Comparison of ENCODE assay signal across 2 cellular contexts in the genomic region with DNA sequence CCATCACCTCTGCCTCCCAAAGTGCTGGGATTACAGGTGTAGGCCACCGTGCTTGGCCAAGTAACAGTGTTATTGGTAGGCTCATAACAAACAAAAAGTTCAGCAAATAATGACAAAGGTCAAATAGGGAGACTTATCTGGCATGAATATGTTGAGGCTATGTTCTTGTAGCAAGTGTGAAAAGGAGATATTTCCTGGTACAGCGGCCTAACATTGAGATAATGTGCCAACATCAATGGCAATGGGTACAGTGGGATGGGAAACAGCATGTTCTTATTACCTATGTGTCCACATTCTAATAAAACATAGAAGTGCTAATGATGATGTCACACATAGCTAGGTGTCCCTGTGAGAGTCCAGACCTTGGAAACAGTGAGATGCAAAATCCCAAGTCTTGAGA.
TF ChIP-seq lines count a peak whose summit lies in the region.

No MANE protein-coding gene starts in this region.

TF ChIP-seq in GM23338, 12 proteins besides CTCF, POLR2A, EP300 and RAD21 (continues in another document):
- TF ChIP-seq ZNF331 (CRISPR knock-in tag; IDR thresholded peaks at IDR 0.05; ENCODE audit: low read depth) (no peak), CREB1 (CRISPR knock-in tag; IDR thresholded peaks at IDR 0.05; ENCODE audit: low read depth) (no peak), ZNF114 (CRISPR knock-in tag; IDR thresholded peaks at IDR 0.05) (no peak), NANOG (IDR thresholded peaks at IDR 0.05; ENCODE audit: borderline replicate concordance) (no peak), JUNB (IDR thresholded peaks at IDR 0.05; ENCODE audit: unreplicated experiment) (no peak), EZH2phosphoT487 (IDR thresholded peaks at IDR 0.05; ENCODE audit: unreplicated experiment) (no peak), POLR2AphosphoS5 (IDR thresholded peaks at IDR 0.05; ENCODE audit: low read depth) (no peak), STAT1 (IDR thresholded peaks at IDR 0.05; ENCODE audit: unreplicated experiment) (no peak)
- TF ChIP-seq, protein P1, sequence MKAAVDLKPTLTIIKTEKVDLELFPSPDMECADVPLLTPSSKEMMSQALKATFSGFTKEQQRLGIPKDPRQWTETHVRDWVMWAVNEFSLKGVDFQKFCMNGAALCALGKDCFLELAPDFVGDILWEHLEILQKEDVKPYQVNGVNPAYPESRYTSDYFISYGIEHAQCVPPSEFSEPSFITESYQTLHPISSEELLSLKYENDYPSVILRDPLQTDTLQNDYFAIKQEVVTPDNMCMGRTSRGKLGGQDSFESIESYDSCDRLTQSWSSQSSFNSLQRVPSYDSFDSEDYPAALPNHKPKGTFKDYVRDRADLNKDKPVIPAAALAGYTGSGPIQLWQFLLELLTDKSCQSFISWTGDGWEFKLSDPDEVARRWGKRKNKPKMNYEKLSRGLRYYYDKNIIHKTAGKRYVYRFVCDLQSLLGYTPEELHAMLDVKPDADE (IDR thresholded peaks at IDR 0.05): no peak
- TF ChIP-seq, protein P2, sequence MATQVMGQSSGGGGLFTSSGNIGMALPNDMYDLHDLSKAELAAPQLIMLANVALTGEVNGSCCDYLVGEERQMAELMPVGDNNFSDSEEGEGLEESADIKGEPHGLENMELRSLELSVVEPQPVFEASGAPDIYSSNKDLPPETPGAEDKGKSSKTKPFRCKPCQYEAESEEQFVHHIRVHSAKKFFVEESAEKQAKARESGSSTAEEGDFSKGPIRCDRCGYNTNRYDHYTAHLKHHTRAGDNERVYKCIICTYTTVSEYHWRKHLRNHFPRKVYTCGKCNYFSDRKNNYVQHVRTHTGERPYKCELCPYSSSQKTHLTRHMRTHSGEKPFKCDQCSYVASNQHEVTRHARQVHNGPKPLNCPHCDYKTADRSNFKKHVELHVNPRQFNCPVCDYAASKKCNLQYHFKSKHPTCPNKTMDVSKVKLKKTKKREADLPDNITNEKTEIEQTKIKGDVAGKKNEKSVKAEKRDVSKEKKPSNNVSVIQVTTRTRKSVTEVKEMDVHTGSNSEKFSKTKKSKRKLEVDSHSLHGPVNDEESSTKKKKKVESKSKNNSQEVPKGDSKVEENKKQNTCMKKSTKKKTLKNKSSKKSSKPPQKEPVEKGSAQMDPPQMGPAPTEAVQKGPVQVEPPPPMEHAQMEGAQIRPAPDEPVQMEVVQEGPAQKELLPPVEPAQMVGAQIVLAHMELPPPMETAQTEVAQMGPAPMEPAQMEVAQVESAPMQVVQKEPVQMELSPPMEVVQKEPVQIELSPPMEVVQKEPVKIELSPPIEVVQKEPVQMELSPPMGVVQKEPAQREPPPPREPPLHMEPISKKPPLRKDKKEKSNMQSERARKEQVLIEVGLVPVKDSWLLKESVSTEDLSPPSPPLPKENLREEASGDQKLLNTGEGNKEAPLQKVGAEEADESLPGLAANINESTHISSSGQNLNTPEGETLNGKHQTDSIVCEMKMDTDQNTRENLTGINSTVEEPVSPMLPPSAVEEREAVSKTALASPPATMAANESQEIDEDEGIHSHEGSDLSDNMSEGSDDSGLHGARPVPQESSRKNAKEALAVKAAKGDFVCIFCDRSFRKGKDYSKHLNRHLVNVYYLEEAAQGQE (IDR thresholded peaks at IDR 0.05; ENCODE audit: unreplicated experiment): no peak

TF ChIP-seq in H1, 55 proteins besides CTCF, POLR2A, EP300 and RAD21:
- TF ChIP-seq CTBP2 (IDR thresholded peaks at IDR 0.05; ENCODE audit: borderline replicate concordance, insufficient read depth, insufficient read length, low read length) (no peak), KDM5A (IDR thresholded peaks at IDR 0.05; ENCODE audit: low read length) (no peak), JUND (IDR thresholded peaks at IDR 0.05; ENCODE audit: low read length) (no peak), RXRA (IDR thresholded peaks at IDR 0.05; ENCODE audit: insufficient read depth, low read depth, low read length) (no peak), GTF2F1 (IDR thresholded peaks at IDR 0.05; ENCODE audit: borderline replicate concordance, low read depth, low read length) (no peak), CBX5 (IDR thresholded peaks at IDR 0.05; ENCODE audit: low read depth, low read length) (no peak), CBX8 (IDR thresholded peaks at IDR 0.05; ENCODE audit: borderline replicate concordance, low read depth, low read length) (no peak), ASH2L (IDR thresholded peaks at IDR 0.05; ENCODE audit: low read length) (no peak), RBBP5 (IDR thresholded peaks at IDR 0.05; ENCODE audit: borderline replicate concordance, low read depth, low read length) (no peak), JUN (IDR thresholded peaks at IDR 0.05; ENCODE audit: low read depth, low read length) (no peak), HDAC2 (IDR thresholded peaks at IDR 0.05; ENCODE audit: borderline replicate concordance in 1 of 2, low read depth in 2 of 2, low read length in 2 of 2) (no peak), RFX5 (IDR thresholded peaks at IDR 0.05; ENCODE audit: borderline replicate concordance, low read depth, low read length) (no peak), SIN3A (conservative IDR thresholded peaks at IDR 0.05 in 1 of 2, IDR thresholded peaks at IDR 0.05 in 1 of 2; ENCODE audit: low read depth in 1 of 2, low read length in 2 of 2) (no peak), TCF12 (IDR thresholded peaks at IDR 0.05; ENCODE audit: low read depth, low read length) (no peak)
- TF ChIP-seq, protein P3, sequence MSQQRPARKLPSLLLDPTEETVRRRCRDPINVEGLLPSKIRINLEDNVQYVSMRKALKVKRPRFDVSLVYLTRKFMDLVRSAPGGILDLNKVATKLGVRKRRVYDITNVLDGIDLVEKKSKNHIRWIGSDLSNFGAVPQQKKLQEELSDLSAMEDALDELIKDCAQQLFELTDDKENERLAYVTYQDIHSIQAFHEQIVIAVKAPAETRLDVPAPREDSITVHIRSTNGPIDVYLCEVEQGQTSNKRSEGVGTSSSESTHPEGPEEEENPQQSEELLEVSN (IDR thresholded peaks at IDR 0.05): no peak
- TF ChIP-seq, protein P4, sequence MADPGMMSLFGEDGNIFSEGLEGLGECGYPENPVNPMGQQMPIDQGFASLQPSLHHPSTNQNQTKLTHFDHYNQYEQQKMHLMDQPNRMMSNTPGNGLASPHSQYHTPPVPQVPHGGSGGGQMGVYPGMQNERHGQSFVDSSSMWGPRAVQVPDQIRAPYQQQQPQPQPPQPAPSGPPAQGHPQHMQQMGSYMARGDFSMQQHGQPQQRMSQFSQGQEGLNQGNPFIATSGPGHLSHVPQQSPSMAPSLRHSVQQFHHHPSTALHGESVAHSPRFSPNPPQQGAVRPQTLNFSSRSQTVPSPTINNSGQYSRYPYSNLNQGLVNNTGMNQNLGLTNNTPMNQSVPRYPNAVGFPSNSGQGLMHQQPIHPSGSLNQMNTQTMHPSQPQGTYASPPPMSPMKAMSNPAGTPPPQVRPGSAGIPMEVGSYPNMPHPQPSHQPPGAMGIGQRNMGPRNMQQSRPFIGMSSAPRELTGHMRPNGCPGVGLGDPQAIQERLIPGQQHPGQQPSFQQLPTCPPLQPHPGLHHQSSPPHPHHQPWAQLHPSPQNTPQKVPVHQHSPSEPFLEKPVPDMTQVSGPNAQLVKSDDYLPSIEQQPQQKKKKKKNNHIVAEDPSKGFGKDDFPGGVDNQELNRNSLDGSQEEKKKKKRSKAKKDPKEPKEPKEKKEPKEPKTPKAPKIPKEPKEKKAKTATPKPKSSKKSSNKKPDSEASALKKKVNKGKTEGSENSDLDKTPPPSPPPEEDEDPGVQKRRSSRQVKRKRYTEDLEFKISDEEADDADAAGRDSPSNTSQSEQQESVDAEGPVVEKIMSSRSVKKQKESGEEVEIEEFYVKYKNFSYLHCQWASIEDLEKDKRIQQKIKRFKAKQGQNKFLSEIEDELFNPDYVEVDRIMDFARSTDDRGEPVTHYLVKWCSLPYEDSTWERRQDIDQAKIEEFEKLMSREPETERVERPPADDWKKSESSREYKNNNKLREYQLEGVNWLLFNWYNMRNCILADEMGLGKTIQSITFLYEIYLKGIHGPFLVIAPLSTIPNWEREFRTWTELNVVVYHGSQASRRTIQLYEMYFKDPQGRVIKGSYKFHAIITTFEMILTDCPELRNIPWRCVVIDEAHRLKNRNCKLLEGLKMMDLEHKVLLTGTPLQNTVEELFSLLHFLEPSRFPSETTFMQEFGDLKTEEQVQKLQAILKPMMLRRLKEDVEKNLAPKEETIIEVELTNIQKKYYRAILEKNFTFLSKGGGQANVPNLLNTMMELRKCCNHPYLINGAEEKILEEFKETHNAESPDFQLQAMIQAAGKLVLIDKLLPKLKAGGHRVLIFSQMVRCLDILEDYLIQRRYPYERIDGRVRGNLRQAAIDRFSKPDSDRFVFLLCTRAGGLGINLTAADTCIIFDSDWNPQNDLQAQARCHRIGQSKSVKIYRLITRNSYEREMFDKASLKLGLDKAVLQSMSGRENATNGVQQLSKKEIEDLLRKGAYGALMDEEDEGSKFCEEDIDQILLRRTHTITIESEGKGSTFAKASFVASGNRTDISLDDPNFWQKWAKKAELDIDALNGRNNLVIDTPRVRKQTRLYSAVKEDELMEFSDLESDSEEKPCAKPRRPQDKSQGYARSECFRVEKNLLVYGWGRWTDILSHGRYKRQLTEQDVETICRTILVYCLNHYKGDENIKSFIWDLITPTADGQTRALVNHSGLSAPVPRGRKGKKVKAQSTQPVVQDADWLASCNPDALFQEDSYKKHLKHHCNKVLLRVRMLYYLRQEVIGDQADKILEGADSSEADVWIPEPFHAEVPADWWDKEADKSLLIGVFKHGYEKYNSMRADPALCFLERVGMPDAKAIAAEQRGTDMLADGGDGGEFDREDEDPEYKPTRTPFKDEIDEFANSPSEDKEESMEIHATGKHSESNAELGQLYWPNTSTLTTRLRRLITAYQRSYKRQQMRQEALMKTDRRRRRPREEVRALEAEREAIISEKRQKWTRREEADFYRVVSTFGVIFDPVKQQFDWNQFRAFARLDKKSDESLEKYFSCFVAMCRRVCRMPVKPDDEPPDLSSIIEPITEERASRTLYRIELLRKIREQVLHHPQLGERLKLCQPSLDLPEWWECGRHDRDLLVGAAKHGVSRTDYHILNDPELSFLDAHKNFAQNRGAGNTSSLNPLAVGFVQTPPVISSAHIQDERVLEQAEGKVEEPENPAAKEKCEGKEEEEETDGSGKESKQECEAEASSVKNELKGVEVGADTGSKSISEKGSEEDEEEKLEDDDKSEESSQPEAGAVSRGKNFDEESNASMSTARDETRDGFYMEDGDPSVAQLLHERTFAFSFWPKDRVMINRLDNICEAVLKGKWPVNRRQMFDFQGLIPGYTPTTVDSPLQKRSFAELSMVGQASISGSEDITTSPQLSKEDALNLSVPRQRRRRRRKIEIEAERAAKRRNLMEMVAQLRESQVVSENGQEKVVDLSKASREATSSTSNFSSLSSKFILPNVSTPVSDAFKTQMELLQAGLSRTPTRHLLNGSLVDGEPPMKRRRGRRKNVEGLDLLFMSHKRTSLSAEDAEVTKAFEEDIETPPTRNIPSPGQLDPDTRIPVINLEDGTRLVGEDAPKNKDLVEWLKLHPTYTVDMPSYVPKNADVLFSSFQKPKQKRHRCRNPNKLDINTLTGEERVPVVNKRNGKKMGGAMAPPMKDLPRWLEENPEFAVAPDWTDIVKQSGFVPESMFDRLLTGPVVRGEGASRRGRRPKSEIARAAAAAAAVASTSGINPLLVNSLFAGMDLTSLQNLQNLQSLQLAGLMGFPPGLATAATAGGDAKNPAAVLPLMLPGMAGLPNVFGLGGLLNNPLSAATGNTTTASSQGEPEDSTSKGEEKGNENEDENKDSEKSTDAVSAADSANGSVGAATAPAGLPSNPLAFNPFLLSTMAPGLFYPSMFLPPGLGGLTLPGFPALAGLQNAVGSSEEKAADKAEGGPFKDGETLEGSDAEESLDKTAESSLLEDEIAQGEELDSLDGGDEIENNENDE (IDR thresholded peaks at IDR 0.05; ENCODE audit: insufficient replicate concordance, low read length): no peak
